8 cellular contexts compared by ENCODE assay signal in the genomic region with DNA sequence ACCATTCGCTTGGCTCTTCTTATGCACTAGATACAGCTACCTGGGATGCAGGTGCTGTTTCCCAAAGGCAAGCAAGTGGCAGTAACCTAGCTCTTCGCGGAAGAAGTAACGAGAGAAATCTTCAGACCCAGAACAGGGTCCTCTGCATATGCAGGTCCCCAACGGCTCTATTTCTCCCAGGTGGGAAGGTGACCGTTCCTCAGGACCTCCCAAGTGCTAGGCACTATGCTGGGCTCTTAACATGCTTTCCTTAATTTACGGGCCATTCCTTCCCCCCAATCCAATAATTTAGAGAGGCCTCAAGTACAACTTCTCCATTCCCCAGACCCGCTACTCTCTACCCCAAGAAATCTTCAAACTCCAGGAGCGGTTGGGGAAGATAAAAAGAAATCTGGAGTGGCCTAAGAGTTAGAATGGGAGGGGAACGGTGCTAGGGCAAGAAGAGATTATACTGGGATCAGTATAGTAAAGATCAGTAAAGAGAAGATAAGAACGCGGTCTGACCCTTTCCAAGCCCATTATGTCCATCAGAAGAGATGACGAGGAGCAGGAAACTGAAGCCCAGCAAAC. TPM values are rescaled to one million over a fixed set of nuclear protein-coding genes. Genes with fewer than 3 reads are reported as not detected.
DNase-seq lines count a peak whose midpoint lies in the region; ATAC-seq and TF ChIP-seq lines count a peak whose summit lies in the region.

No MANE protein-coding gene starts in this region.

- no peaks in the 10 kb centered on the region for H3K9me3 Mint-ChIP-seq in MCF 10A (ENCODE audit: unreplicated experiment)

- DNase-seq in Jurkat, Clone E6-1 (ENCODE audit: low read depth, low spot score) = no peak
- DNase-seq in MCF 10A (ENCODE audit: unreplicated experiment) (no peak), NOMO-1 treated with dmso at 0.1 percent for 144 hours (lab: John Stamatoyannopoulos, UW; ENCODE audit: unreplicated experiment) (no peak), SHP77 (lab: John Stamatoyannopoulos, UW) (no peak)
- DNase-seq in activated CD4-positive, alpha-beta T cell treated with anti-CD3 and anti-CD28 coated beads for 4 hours = no peak

- H3K4me3 ChIP-seq in ACC112 (ENCODE audit: low read depth, low read length) (peak overlapping the region; percentile 90), mucosa of rectum (ENCODE audit: low read length in 2 of 2) (peak overlapping the region; percentile 92 to 98)
- H3K4me3 ChIP-seq in Jurkat, Clone E6-1 (ENCODE audit: low read length) = peak overlapping the region; percentile 71

- H3K4me1 Mint-ChIP-seq in MCF 10A (ENCODE audit: insufficient read depth, unreplicated experiment) = peaks cover 29% of the 10 kb centered on the region

- H3K79me2 ChIP-seq in ACC112 (ENCODE audit: control insufficient read depth, insufficient read depth, low read length, unreplicated experiment) = peaks cover 59% of the 10 kb centered on the region

- CTCF ChIA-PET in MCF 10A (lab: Yijun Ruan, JAX) = interaction anchor here (0.7 kb wide), 1 partner anchor 21 kb away, joined by 3 read pairs; no protein-coding TSS in a partner anchor

- peak overlapping the region; percentile 80 for H3K27ac ChIP-seq in ACC112 (ENCODE audit: low read depth, low read length)
- H3K27ac ChIP-seq in mucosa of rectum (ENCODE audit: low read depth in 2 of 2, low read length in 2 of 2) = peak overlapping the region; percentile 92 to 93

- H2AFZ ChIP-seq in ACC112 (ENCODE audit: low read length, unreplicated experiment) = peak overlapping the region; percentile 48

- POLR2A ChIA-PET in MCF 10A (lab: Yijun Ruan, JAX) = interaction anchor here (0.6 to 5.2 kb wide), 19 partner anchors 7 to 1094 kb away, joined by 3 to 73 read pairs (median 7); partner anchors contain the start of genes CC2D1B, FAF1, KTI12 and ORC1

- H3K27me3 Mint-ChIP-seq in MCF 10A (ENCODE audit: insufficient read depth, unreplicated experiment) = no peaks in the 10 kb centered on the region

- no peaks in the 10 kb centered on the region for H3K27me3 ChIP-seq in ACC112 (ENCODE audit: insufficient read depth, low read length)
- no peaks in the 10 kb centered on the region for H3K27me3 ChIP-seq in mucosa of rectum (ENCODE audit: control insufficient read depth in 2 of 2, insufficient read depth in 2 of 2, low read length in 2 of 2)

- TSS peak; percentile 32 for BruUV-seq in MCF 10A (replicated peaks; lab: Mats Ljungman, UMichigan)

- peak overlapping the region; percentile 79 to 97 for H3K9ac ChIP-seq in mucosa of rectum (ENCODE audit: low read depth in 1 of 2, low read length in 2 of 2)

- H3K4me1 ChIP-seq in ACC112 (ENCODE audit: control insufficient read depth, insufficient read depth, low read length, unreplicated experiment) (peaks cover 29% of the 10 kb centered on the region), mucosa of rectum (ENCODE audit: control insufficient read depth in 2 of 2, insufficient read depth in 2 of 2, low read length in 2 of 2) (peaks cover 16 to 26% of the 10 kb centered on the region in 2 donors)

- no peaks in the 10 kb centered on the region for H3K9me3 ChIP-seq in mucosa of rectum (ENCODE audit: control insufficient read depth in 2 of 2, low read length in 2 of 2)

- peaks cover 16% of the 10 kb centered on the region for H3K36me3 Mint-ChIP-seq in MCF 10A (ENCODE audit: insufficient read depth, unreplicated experiment)

- H3K27ac Mint-ChIP-seq in MCF 10A (ENCODE audit: low read depth, unreplicated experiment) = peak overlapping the region; percentile 99

- ATAC-seq in HG03354 (IDR thresholded peaks at IDR 0.05; ENCODE audit: poor library complexity, severe bottlenecking, unreplicated experiment) = no peak

- no peak for TF ChIP-seq CTCF in MCF 10A (IDR thresholded peaks at IDR 0.05; ENCODE audit: unreplicated experiment)

- H3K4me3 Mint-ChIP-seq in MCF 10A (ENCODE audit: unreplicated experiment) = peak overlapping the region; percentile 97

- intact Hi-C loops in MCF 10A (cut with micrococcal nuclease) = loop anchor here (5.0 kb wide), 1 partner anchor 313 kb away; the partner anchor contains the start of gene CC2D1B

- H3K36me3 ChIP-seq in ACC112 (ENCODE audit: insufficient read depth, low read length) = peaks cover 3% of the 10 kb centered on the region; the same call in 1 of the 2 replicates
- H3K36me3 ChIP-seq in mucosa of rectum (ENCODE audit: control insufficient read depth in 2 of 2, insufficient read depth in 2 of 2, low read length in 2 of 2) = peaks cover 5 to 7% of the 10 kb centered on the region in 2 donors

RNA-seq across cellular contexts. Expression of gene TXNDC12, which starts 0.4 kb away (rescaled TPM):
- polyA plus RNA-seq in Jurkat, Clone E6-1 (2012; ENCODE audit: insufficient read depth, insufficient read length) = 89.6 TPM
- total RNA-seq in MCF 10A (2022) = 102 and 122 TPM in 2 replicates

RNA-seq across cellular contexts. Expression of gene BTF3L4, which starts 1.5 kb away (rescaled TPM):
- 68.7 TPM for polyA plus RNA-seq in Jurkat, Clone E6-1 (2012; ENCODE audit: insufficient read depth, insufficient read length)
- total RNA-seq in MCF 10A (2022) = 76.0 and 77.0 TPM in 2 replicates

RNA-seq across cellular contexts. Expression of gene KTI12, which starts 21.0 kb away (rescaled TPM):
- polyA plus RNA-seq in Jurkat, Clone E6-1 (2012; ENCODE audit: insufficient read depth, insufficient read length) = 13.5 TPM
- 6.5 and 7.0 TPM in 2 replicates for total RNA-seq in MCF 10A (2022)
